Comparison of ENCODE assay signal across 16 cellular contexts in genomic region chr4:8081621-8082516, GRCh38.
"Had no signal": no experiment of that assay in that cellular context is flagged by ENCODE, and none has a peak within 500 bp of the region (broad histone marks: within the 10 kb centered on the region; RNA-seq: fewer than 3 reads in every experiment).

No MANE protein-coding gene starts in this region.

- H3K27ac ChIP-seq: breast epithelium, transverse colon had no signal

- H3K27ac Mint-ChIP-seq: activated CD4-positive, alpha-beta memory T cell treated with anti-CD3 and anti-CD28 coated beads, Interleukin-2, amount 10 ng/mL, durations not matched to agents 7 days and 5 days; activated naive CD8-positive, alpha-beta T cell; mesothelial cell of epicardium; progenitor cell of endocrine pancreas; stimulated activated naive B cell treated with anti-CD40 and anti-IgM and Interleukin-4, amounts not matched to agents 10 μg/mL and 1 μg/mL and 100 μg/mL, for 72 hours had no signal

- H3K4me3 Mint-ChIP-seq: activated CD4-positive, alpha-beta memory T cell treated with anti-CD3 and anti-CD28 coated beads, Interleukin-2, amount 10 ng/mL, durations not matched to agents 7 days and 5 days; activated naive CD8-positive, alpha-beta T cell; mesothelial cell of epicardium; stimulated activated naive B cell treated with anti-CD40 and anti-IgM and Interleukin-4, amounts not matched to agents 10 μg/mL and 1 μg/mL and 100 μg/mL, for 72 hours had no signal

- H3K9me3 Mint-ChIP-seq: activated CD4-positive, alpha-beta memory T cell treated with anti-CD3 and anti-CD28 coated beads, Interleukin-2, amount 10 ng/mL, durations not matched to agents 7 days and 5 days; mesothelial cell of epicardium; stimulated activated naive B cell treated with anti-CD40 and anti-IgM and Interleukin-4, amounts not matched to agents 10 μg/mL and 1 μg/mL and 100 μg/mL, for 72 hours had no signal

- H3K27me3 ChIP-seq: breast epithelium, spleen, transverse colon had no signal

- H3K4me1 Mint-ChIP-seq: activated CD4-positive, alpha-beta memory T cell treated with anti-CD3 and anti-CD28 coated beads, Interleukin-2, amount 10 ng/mL, durations not matched to agents 7 days and 5 days had no signal

- H3K4me3 ChIP-seq: breast epithelium, spleen, transverse colon had no signal

- DNase-seq: activated CD4-positive, alpha-beta memory T cell treated with anti-CD3 and anti-CD28 coated beads, Interleukin-2, amount 10 ng/mL, durations not matched to agents 7 days and 5 days; activated gamma-delta T cell; activated T-cell treated with anti-CD3 and anti-CD28 coated beads, Interleukin-2, amount 50 U/mL, for 48 hours; anterior cingulate cortex; foreskin melanocyte; spleen; stimulated activated CD4-positive, alpha-beta T cell treated with anti-CD3 and anti-CD28 coated beads, Interleukin-1b, Interleukin-23, amount 100 ng/mL, for 48 hours; stimulated activated naive B cell treated with anti-CD40 and anti-IgM and Interleukin-4, amounts not matched to agents 10 μg/mL and 1 μg/mL and 100 μg/mL, for 72 hours; substantia nigra; SW 1271; T-helper 9 cell; transverse colon had no signal

- H3K9me3 ChIP-seq: breast epithelium, spleen, transverse colon had no signal

- H3K36me3 Mint-ChIP-seq: activated naive CD8-positive, alpha-beta T cell; mesothelial cell of epicardium had no signal

- H3K27me3 Mint-ChIP-seq: activated CD4-positive, alpha-beta memory T cell treated with anti-CD3 and anti-CD28 coated beads, Interleukin-2, amount 10 ng/mL, durations not matched to agents 7 days and 5 days; activated naive CD8-positive, alpha-beta T cell had no signal

- H3K4me1 ChIP-seq: breast epithelium had no signal

- H3K36me3 ChIP-seq: breast epithelium, transverse colon had no signal
